Comparison of ENCODE assay signal across 9 cellular contexts in genomic region chr12:116673713-116674112, GRCh38.
DNase-seq lines count a peak whose midpoint lies in the region; ATAC-seq and TF ChIP-seq lines count a peak whose summit lies in the region.
"Had no signal": no experiment of that assay in that cellular context is flagged by ENCODE, and none has a peak within 500 bp of the region (broad histone marks: within the 10 kb centered on the region; RNA-seq: fewer than 3 reads in every experiment).

No MANE protein-coding gene starts in this region.

- no peaks in the 10 kb centered on the region for H4K20me1 ChIP-seq in DND-41 (ENCODE audit: insufficient read depth, low read length)
- H4K20me1 ChIP-seq in Loucy (ENCODE audit: insufficient read depth, low read length, poor library complexity, severe bottlenecking): no peaks in the 10 kb centered on the region
- no peaks in the 10 kb centered on the region for H4K20me1 ChIP-seq in smooth muscle cell (ENCODE audit: low read depth)

- H3K4me2 ChIP-seq in DND-41 (ENCODE audit: insufficient read depth, low read length) (peak overlapping the region; percentile 73), Loucy (ENCODE audit: low read depth, low read length, poor library complexity, severe bottlenecking) (peak overlapping the region; percentile 78), smooth muscle cell (no peak overlapping the region)

- H3K4me1 ChIP-seq in A673 (ENCODE audit: insufficient read depth, low read length, poor library complexity, severe bottlenecking) (no peaks in the 10 kb centered on the region), DND-41 (ENCODE audit: insufficient read depth, low read length) (peaks cover 31% of the 10 kb centered on the region), Loucy (ENCODE audit: insufficient read depth, low read length, poor library complexity, severe bottlenecking) (peaks cover 39% of the 10 kb centered on the region), colonic mucosa (no peaks in the 10 kb centered on the region), smooth muscle cell (ENCODE audit: low read depth) (no peaks in the 10 kb centered on the region), Peyer's patch (no peaks in the 10 kb centered on the region), stomach (peaks cover 0 to 24% (median 2%) of the 10 kb centered on the region in 4 donors)

- POLR2A ChIA-PET in A673 (lab: Charles Lee; ENCODE audit: low non-redundant PET): no interaction called here

- H3K27ac ChIP-seq in A673 (ENCODE audit: low read depth, low read length, poor library complexity, severe bottlenecking) (no peak overlapping the region), DND-41 (ENCODE audit: low read length) (peak overlapping the region; percentile 92), colonic mucosa (no peak overlapping the region), smooth muscle cell (ENCODE audit: low read depth) (no peak overlapping the region), Peyer's patch (no peak overlapping the region), stomach (no peak overlapping the region)

- H3K9me2 ChIP-seq in Loucy (replicated peaks; ENCODE audit: low read depth, low read length): no peaks in the 10 kb centered on the region

- no TSS peak for BruUV-seq in A673 (replicated peaks; lab: Mats Ljungman, UMichigan)

- peak; percentile 51 for TF ChIP-seq CTCF in A673 (conservative IDR thresholded peaks at IDR 0.05; ENCODE audit: low read depth, low read length)
- peak; percentile 70 for TF ChIP-seq CTCF in DND-41 (IDR thresholded peaks at IDR 0.05; ENCODE audit: borderline replicate concordance, extremely low read depth, low read length, poor library complexity, severe bottlenecking)
- TF ChIP-seq CTCF in Loucy (conservative IDR thresholded peaks at IDR 0.05; ENCODE audit: low read length): peak; percentile 60
- TF ChIP-seq CTCF in colonic mucosa (IDR thresholded peaks at IDR 0.05): no peak
- TF ChIP-seq CTCF in smooth muscle cell (IDR thresholded peaks at IDR 0.05; ENCODE audit: borderline replicate concordance, insufficient read depth, poor library complexity, severe bottlenecking): no peak
- TF ChIP-seq CTCF in Peyer's patch (IDR thresholded peaks at IDR 0.05): peak in 2 of 6 experiments; percentile 13 to 17
- no peak for TF ChIP-seq CTCF in stomach (IDR thresholded peaks at IDR 0.05)

- TF ChIP-seq POLR2A in GM18505 (IDR thresholded peaks at IDR 0.05; ENCODE audit: borderline replicate concordance, extremely low read depth, insufficient read depth, insufficient read length) (no peak), Peyer's patch (IDR thresholded peaks at IDR 0.05) (no peak), stomach (IDR thresholded peaks at IDR 0.05) (no peak)

- H3K9me3 ChIP-seq in A673 (ENCODE audit: low read depth, low read length, poor library complexity, severe bottlenecking) (no peaks in the 10 kb centered on the region), DND-41 (ENCODE audit: insufficient read depth, low read length, severe bottlenecking) (no peaks in the 10 kb centered on the region), Loucy (ENCODE audit: insufficient read depth, low read depth, low read length) (no peaks in the 10 kb centered on the region), colonic mucosa (no peaks in the 10 kb centered on the region), smooth muscle cell (replicated peaks; ENCODE audit: low read depth) (no peaks in the 10 kb centered on the region), Peyer's patch (no peaks in the 10 kb centered on the region), stomach (no peaks in the 10 kb centered on the region)

- H2AFZ ChIP-seq in DND-41 (ENCODE audit: low read depth, low read length) (peak overlapping the region; percentile 1; the same call in 1 of the 2 replicates), Loucy (ENCODE audit: low read length) (no peak overlapping the region; the same call in 1 of the 2 replicates), smooth muscle cell (ENCODE audit: low read depth) (no peak overlapping the region)

- peak; percentile 33; the same call in 2 of the 3 replicates for ATAC-seq in DND-41 (ENCODE audit: insufficient read depth, low read depth)
- ATAC-seq in GM18505 (IDR thresholded peaks at IDR 0.05; ENCODE audit: unreplicated experiment): no peak

- peaks cover 4% of the 10 kb centered on the region; the same call in 1 of the 2 replicates for H3F3A ChIP-seq in Loucy (ENCODE audit: low read depth)
- peaks cover 7% of the 10 kb centered on the region for H3F3A ChIP-seq in smooth muscle cell (ENCODE audit: low read depth)

- H3K79me2 ChIP-seq in DND-41 (ENCODE audit: insufficient read depth, low read length) (no peaks in the 10 kb centered on the region), Loucy (ENCODE audit: insufficient read depth, low read length) (no peaks in the 10 kb centered on the region), smooth muscle cell (ENCODE audit: low read depth) (no peaks in the 10 kb centered on the region)

- CTCF ChIA-PET in A673 (lab: Charles Lee): interaction anchor here (0.6 to 0.7 kb wide), 2 partner anchors 14 to 102 kb away, joined by 3 to 5 read pairs; no protein-coding TSS in a partner anchor

- H3K36me3 ChIP-seq in A673 (ENCODE audit: insufficient read depth, low read length, poor library complexity, severe bottlenecking) (no peaks in the 10 kb centered on the region), DND-41 (ENCODE audit: insufficient read depth, low read length) (no peaks in the 10 kb centered on the region), Loucy (ENCODE audit: insufficient read depth, low read length) (no peaks in the 10 kb centered on the region), colonic mucosa (no peaks in the 10 kb centered on the region), smooth muscle cell (ENCODE audit: low read depth) (no peaks in the 10 kb centered on the region), Peyer's patch (no peaks in the 10 kb centered on the region), stomach (no peaks in the 10 kb centered on the region)

- intact Hi-C loops in A673 (cut with micrococcal nuclease; ENCODE audit: unreplicated experiment): no loop called here
- intact Hi-C loops in colonic mucosa (cut with DNase I): no loop called here
- intact Hi-C loops in stomach (cut with DNase I; ENCODE audit: low total_unique reads): no loop called here

- H3K9ac ChIP-seq in DND-41 (ENCODE audit: low read depth, low read length): peak overlapping the region; percentile 50
- H3K9ac ChIP-seq in Loucy (ENCODE audit: low read depth, low read length, poor library complexity, severe bottlenecking): peak overlapping the region; percentile 36
- no peak overlapping the region for H3K9ac ChIP-seq in colonic mucosa (ENCODE audit: low read depth in 2 of 2, low read length in 2 of 2)
- H3K9ac ChIP-seq in smooth muscle cell (ENCODE audit: low read depth): no peak overlapping the region

- peak; percentile 45 for DNase-seq in A673 (ENCODE audit: low spot score)
- peak; percentile 60 for DNase-seq in DND-41
- peak; percentile 57 for DNase-seq in colonic mucosa
- no peak for DNase-seq in smooth muscle cell (lab: John Stamatoyannopoulos, UW; ENCODE audit: unreplicated experiment)
- no peak for DNase-seq in Peyer's patch
- no peak for DNase-seq in stomach
- DNase-seq: activated CD8-positive, alpha-beta memory T cell treated with anti-CD3 and anti-CD28 coated beads for 24 hours had no signal

- no peaks in the 10 kb centered on the region for H3K27me3 ChIP-seq in A673 (replicated peaks; ENCODE audit: insufficient read depth, low read depth, low read length, poor library complexity)
- no peaks in the 10 kb centered on the region for H3K27me3 ChIP-seq in DND-41 (ENCODE audit: insufficient read depth, low read length, poor library complexity)
- no peaks in the 10 kb centered on the region for H3K27me3 ChIP-seq in Loucy (ENCODE audit: insufficient read depth, low read length, poor library complexity, severe bottlenecking)
- no peaks in the 10 kb centered on the region for H3K27me3 ChIP-seq in colonic mucosa
- H3K27me3 ChIP-seq in smooth muscle cell (ENCODE audit: low read depth): no peaks in the 10 kb centered on the region
- no peaks in the 10 kb centered on the region for H3K27me3 ChIP-seq in Peyer's patch
- no peaks in the 10 kb centered on the region for H3K27me3 ChIP-seq in stomach

- 81% methylated on average over 7 of the region's 7 CpGs for WGBS in smooth muscle cell (ENCODE audit: low lambda C conversion rate)
- whole genome bisulfite sequencing in stomach, 5 donors: 68 to 80% (median 69%) methylated on average over 7 of the region's 7 CpGs

- TF ChIP-seq EP300 in stomach (IDR thresholded peaks at IDR 0.05): no peak

- H3K4me3 ChIP-seq in A673 (ENCODE audit: low read depth, low read length, poor library complexity, severe bottlenecking) (no peak overlapping the region), DND-41 (ENCODE audit: low read depth in 1 of 2, low read length in 2 of 2) (peak overlapping the region in 1 of 2 experiments; percentile 52; a peak in 2 of 4 replicates), Loucy (ENCODE audit: low read length, poor library complexity, severe bottlenecking) (peak overlapping the region; percentile 64), colonic mucosa (no peak overlapping the region), smooth muscle cell (no peak overlapping the region), Peyer's patch (no peak overlapping the region), stomach (no peak overlapping the region)

Comparison
In these comparisons a context has a peak if more than half of its experiments do, and no peak if none do; other contexts are left out.
1. DNase-seq: peak in A673 (single experiment), DND-41 (single experiment) and colonic mucosa (single experiment); none in smooth muscle cell (single experiment), Peyer's patch (0 of 3) and stomach (single experiment).
2. CTCF ChIP-seq: peak in A673 (single experiment), DND-41 (single experiment) and Loucy (single experiment); none in colonic mucosa (single experiment), smooth muscle cell (single experiment) and stomach (0 of 7).
3. H3K9ac ChIP-seq: peak in DND-41 (single experiment) and Loucy (single experiment); none in colonic mucosa (0 of 2) and smooth muscle cell (single experiment).